Comparison of ENCODE assay signal across 24 cellular contexts in genomic region chr3:128174645-128175590, GRCh38. TPM values are rescaled to one million over a fixed set of nuclear protein-coding genes. Genes with fewer than 3 reads are reported as not detected.
DNase-seq lines count a peak whose midpoint lies in the region; ATAC-seq, FAIRE-seq and TF ChIP-seq lines count a peak whose summit lies in the region.
"Had no signal": no experiment of that assay in that cellular context is flagged by ENCODE, and none has a peak within 500 bp of the region (broad histone marks: within the 10 kb centered on the region; RNA-seq: fewer than 3 reads in every experiment).

No MANE protein-coding gene starts in this region.

- H3K27ac Mint-ChIP-seq in mesothelial cell of epicardium: peak overlapping the region; percentile 84
- H3K27ac Mint-ChIP-seq in natural killer cell: no peak overlapping the region
- H3K27ac Mint-ChIP-seq: dendritic cell treated with granulocyte-macrophage colony-stimulating factor and Interleukin-4, amounts not matched to agents 40 ng/mL and 50 ng/mL, for 4 days had no signal

- H3K4me3 ChIP-seq in H1 (ENCODE audit: extremely low read depth in 1 of 4, insufficient read depth in 2 of 4, low read depth in 3 of 4, low read length in 4 of 4) (no peak overlapping the region), colonic mucosa (no peak overlapping the region)
- H3K4me3 ChIP-seq: esophagus muscularis mucosa, SJCRH30, testis had no signal

- no peak for TF ChIP-seq POLR2A in H1 (IDR thresholded peaks at IDR 0.05; ENCODE audit: control extremely low read depth in 1 of 2, low read depth in 2 of 2, low read length in 2 of 2)

- H2BK5ac ChIP-seq in H1 (ENCODE audit: low read depth, low read length): no peak overlapping the region

- H3K4me1 Mint-ChIP-seq in mesothelial cell of epicardium: peaks cover 66% of the 10 kb centered on the region
- H3K4me1 Mint-ChIP-seq in natural killer cell: peaks cover 26 to 45% of the 10 kb centered on the region in 2 donors

- H3K79me1 ChIP-seq in H1 (ENCODE audit: low read depth, low read length): 0 out of 2 replicates have a peak, but pooled peaks cover 4% of the 10 kb centered on the region

- H3K4me1 ChIP-seq in H1 (replicated peaks in 1 of 4; ENCODE audit: control insufficient read depth in 3 of 4, insufficient read depth in 4 of 4, low read length in 3 of 4) (peaks cover 3 to 16% (median 6%) of the 10 kb centered on the region in 4 experiments; a peak in 6 of 7 replicates), colonic mucosa (no peaks in the 10 kb centered on the region)
- H3K4me1 ChIP-seq: SJCRH30, testis had no signal

- FAIRE-seq in H1 (lab: Jason Lieb, UNC): no peak
- FAIRE-seq: GM18507 had no signal

- H3K18ac ChIP-seq in H1 (ENCODE audit: extremely low read depth, low read length): no peak overlapping the region

- no peaks in the 10 kb centered on the region for H3K79me2 ChIP-seq in H1 (ENCODE audit: control insufficient read depth in 1 of 2, insufficient read depth in 2 of 2, low read length in 2 of 2)

- H3K9me3 Mint-ChIP-seq in mesothelial cell of epicardium (no peaks in the 10 kb centered on the region), natural killer cell (no peaks in the 10 kb centered on the region)
- H3K9me3 Mint-ChIP-seq: dendritic cell treated with granulocyte-macrophage colony-stimulating factor and Interleukin-4, amounts not matched to agents 40 ng/mL and 50 ng/mL, for 4 days had no signal

- H3K9ac ChIP-seq in H1 (replicated peaks in 1 of 4; ENCODE audit: extremely low read depth in 1 of 4, low read depth in 3 of 4, low read length in 3 of 4) (no peak overlapping the region), colonic mucosa (ENCODE audit: low read depth in 2 of 2, low read length in 2 of 2) (no peak overlapping the region)

- peak overlapping the region; percentile 42 for H4K91ac ChIP-seq in H1 (replicated peaks; ENCODE audit: insufficient read length, low read length)

- 60 to 74% methylated on average over 2 to 8 of the region's 9 CpGs for WGBS in H1 (ENCODE audit: extremely low coverage in 1 of 2, insufficient coverage in 1 of 2, insufficient read length in 1 of 2, insufficient replicate concordance in 2 of 2, low coverage in 1 of 2, low lambda C conversion rate in 2 of 2, missing lambda C conversion rate in 1 of 2), 2 experiments

- no peak for TF ChIP-seq CTCF in H1 (IDR thresholded peaks at IDR 0.05; ENCODE audit: control extremely low read depth in 1 of 3, insufficient read depth in 1 of 3, low read depth in 1 of 3, low read length in 3 of 3)
- TF ChIP-seq CTCF in mesothelial cell of epicardium (IDR thresholded peaks at IDR 0.05; ENCODE audit: unreplicated experiment): no peak
- TF ChIP-seq CTCF in natural killer cell (IDR thresholded peaks at IDR 0.05): no peak
- TF ChIP-seq CTCF in colonic mucosa (IDR thresholded peaks at IDR 0.05): no peak

- H3K4me3 Mint-ChIP-seq in mesothelial cell of epicardium (no peak overlapping the region), natural killer cell (no peak overlapping the region)
- H3K4me3 Mint-ChIP-seq: dendritic cell treated with granulocyte-macrophage colony-stimulating factor and Interleukin-4, amounts not matched to agents 40 ng/mL and 50 ng/mL, for 4 days had no signal

- POLR2A ChIA-PET in H1 (lab: Charles Lee; ENCODE audit: partially characterized antibody): interaction anchor here (0.7 kb wide), 1 partner anchor 148 kb away, joined by 3 read pairs; no protein-coding TSS in a partner anchor

- DNase-seq in CD1c-positive myeloid dendritic cell (ENCODE audit: extremely low spot score): peak; percentile 25
- DNase-seq in Kasumi-1 (lab: John Stamatoyannopoulos, UW): peak; percentile 30 to 35
- DNase-seq in H1 (ENCODE audit: low read depth in 1 of 2, low spot score in 2 of 2): no peak
- DNase-seq in mesothelial cell of epicardium (ENCODE audit: low spot score in 2 of 2, unreplicated experiment in 2 of 2): no peak
- no peak for DNase-seq in natural killer cell
- DNase-seq in NCI-H146 treated with DMSO at 0.1 percent for 48 hours (lab: John Stamatoyannopoulos, UW; ENCODE audit: unreplicated experiment): no peak
- DNase-seq in colonic mucosa: no peak
- DNase-seq in activated gamma-delta T cell treated with Interleukin-2 at 50 U/mL for 16 hours: no peak
- DNase-seq: activated CD4-positive, alpha-beta T cell treated with anti-CD3 and anti-CD28 coated beads for 48 hours; activated naive CD4-positive, alpha-beta T cell treated with anti-CD3 and anti-CD28 coated beads, Interleukin-2, amount 50 U/mL, for 16 hours; DMS53; head of caudate nucleus; islet precursor cell; midbrain; NCI-H1092; NCI-H345; occipital lobe; SJCRH30; stimulated activated CD4-positive, alpha-beta T cell treated with anti-CD3 and anti-CD28 coated beads, Interleukin-4, amount 100 ng/mL, for 1 hour; T1000; testis had no signal

- no peak for ATAC-seq in natural killer cell

- H2BK15ac ChIP-seq in H1 (ENCODE audit: low read length): 0 out of 2 replicates have a peak overlapping the region, but pooled peaks have one; percentile 65

- peak overlapping the region; percentile 39 for H3K4ac ChIP-seq in H1 (replicated peaks; ENCODE audit: insufficient read length, low read depth, low read length)

- no peak overlapping the region for H2BK20ac ChIP-seq in H1 (ENCODE audit: low read length)

- no peak overlapping the region for H2AFZ ChIP-seq in H1 (ENCODE audit: low read length)

- TF ChIP-seq RAD21 in H1 (IDR thresholded peaks at IDR 0.05 in 1 of 2, conservative IDR thresholded peaks at IDR 0.05 in 1 of 2; ENCODE audit: low read depth in 2 of 2, low read length in 2 of 2): no peak

- no peaks in the 10 kb centered on the region for H3K36me3 Mint-ChIP-seq in mesothelial cell of epicardium
- no peaks in the 10 kb centered on the region for H3K36me3 Mint-ChIP-seq in natural killer cell

- TF ChIP-seq EP300 in H1 (IDR thresholded peaks at IDR 0.05; ENCODE audit: borderline replicate concordance in 1 of 2, low read depth in 2 of 2, low read length in 2 of 2): no peak

- H3K27me3 Mint-ChIP-seq in mesothelial cell of epicardium (ENCODE audit: low read depth): no peaks in the 10 kb centered on the region
- H3K27me3 Mint-ChIP-seq in natural killer cell (ENCODE audit: low read depth in 2 of 2): no peaks in the 10 kb centered on the region
- H3K27me3 Mint-ChIP-seq: dendritic cell treated with granulocyte-macrophage colony-stimulating factor and Interleukin-4, amounts not matched to agents 40 ng/mL and 50 ng/mL, for 4 days had no signal

- no peaks in the 10 kb centered on the region; the same call in 1 of the 2 replicates for H3K23me2 ChIP-seq in H1 (ENCODE audit: low read depth, low read length)

- no peak overlapping the region for H3K4me2 ChIP-seq in H1 (ENCODE audit: insufficient read depth in 1 of 2, low read depth in 2 of 2, low read length in 2 of 2)

- H4K8ac ChIP-seq in H1 (ENCODE audit: extremely low read depth, insufficient read depth, low read length): peak overlapping the region; percentile 31; the same call in 1 of the 2 replicates

- intact Hi-C loops in natural killer cell (cut with micrococcal nuclease) (no loop called here), colonic mucosa (cut with DNase I) (no loop called here)

- H2BK12ac ChIP-seq in H1 (ENCODE audit: low read depth, low read length): 0 out of 2 replicates have a peak overlapping the region, but pooled peaks have one; percentile 13

- no peaks in the 10 kb centered on the region for H3K27me3 ChIP-seq in H1 (replicated peaks in 1 of 4; ENCODE audit: control insufficient read depth in 3 of 4, extremely low read depth in 1 of 4, insufficient read depth in 3 of 4, low read length in 3 of 4)
- no peaks in the 10 kb centered on the region for H3K27me3 ChIP-seq in colonic mucosa
- H3K27me3 ChIP-seq: esophagus muscularis mucosa, SJCRH30, testis had no signal

- H3K56ac ChIP-seq in H1 (replicated peaks; ENCODE audit: insufficient read length, low read depth, low read length): no peak overlapping the region

- no peak overlapping the region for H3K14ac ChIP-seq in H1 (ENCODE audit: insufficient read length)

- no peaks in the 10 kb centered on the region for H3K9me3 ChIP-seq in H1 (ENCODE audit: insufficient read depth in 2 of 2, low read depth in 1 of 2, low read length in 1 of 2)
- H3K9me3 ChIP-seq in colonic mucosa: no peaks in the 10 kb centered on the region
- H3K9me3 ChIP-seq: esophagus muscularis mucosa, SJCRH30, testis had no signal

- H2AK5ac ChIP-seq in H1 (ENCODE audit: low read depth, low read length): no peak overlapping the region

- no peaks in the 10 kb centered on the region for H3K36me3 ChIP-seq in H1 (ENCODE audit: control insufficient read depth in 2 of 4, insufficient read depth in 4 of 4, low read length in 3 of 4)
- H3K36me3 ChIP-seq in colonic mucosa: no peaks in the 10 kb centered on the region
- H3K36me3 ChIP-seq: esophagus muscularis mucosa, SJCRH30 had no signal

- no peak overlapping the region for H2BK120ac ChIP-seq in H1 (replicated peaks; ENCODE audit: low read depth, low read length)

- no peak overlapping the region for H3K27ac ChIP-seq in H1 (ENCODE audit: low read depth, low read length)
- no peak overlapping the region for H3K27ac ChIP-seq in colonic mucosa
- H3K27ac ChIP-seq: esophagus muscularis mucosa, SJCRH30, testis had no signal

- H4K20me1 ChIP-seq in H1 (replicated peaks in 1 of 2; ENCODE audit: control insufficient read depth in 1 of 2, insufficient read depth in 2 of 2, low read length in 2 of 2): no peaks in the 10 kb centered on the region

- no peak overlapping the region for H3K23ac ChIP-seq in H1 (ENCODE audit: insufficient read length)

- CTCF ChIA-PET in H1 (lab: Charles Lee; ENCODE audit: partially characterized antibody): interaction anchor here (0.9 to 2.5 kb wide), 7 partner anchors 22 to 255 kb away, joined by 3 to 11 read pairs (median 4); no protein-coding TSS in a partner anchor

- H4K5ac ChIP-seq in H1 (ENCODE audit: insufficient read length, low read depth, low read length): no peak overlapping the region

RNA-seq across cellular contexts. Expression of gene EEFSEC, which starts 21.6 kb away (rescaled TPM):
- 13.1 and 13.8 TPM in 2 replicates for total RNA-seq in H1 (2021; fragmentation: NEBNext Ultra II Directional; extraction: Animal tissue kit (Norgen Biotek cat#: 25700))
- polyA plus RNA-seq in H1 (2011; rRNA removed): 19.8 and 27.6 TPM in 2 replicates
- polyA plus RNA-seq in H1 (2011; cell fraction: cytosol; rRNA removed): 16.2 TPM
- 17.5 TPM for polyA plus RNA-seq in H1 (2011; cell fraction: nucleus; rRNA removed)
- 7.3 to 14.1 TPM (median 12.1 TPM) in 4 replicates for polyA plus RNA-seq in H1 (2012, experiment 1 of 2)
- 15.7 TPM for polyA plus RNA-seq in H1 (2012, experiment 2 of 2)
- polyA plus RNA-seq in H1 (2013, experiment 1 of 2): 8.8 TPM
- 9.1 TPM for polyA plus RNA-seq in H1 (2013, experiment 2 of 2)
- 11.9 and 12.1 TPM in 2 replicates for polyA minus RNA-seq in H1 (2011; rRNA and poly(A)+ RNA removed)
- 11.4 TPM for polyA minus RNA-seq in H1 (2011; cell fraction: cytosol; rRNA and poly(A)+ RNA removed)
- polyA minus RNA-seq in H1 (2011; cell fraction: nucleus; rRNA and poly(A)+ RNA removed): 22.0 TPM
- total RNA-seq in mesothelial cell of epicardium (17.2 to 19.4 TPM (median 18.6 TPM) in 3 replicates), natural killer cell (10 to 100 TPM; 16.7 to 18.9 (median 17.6) TPM), colonic mucosa (10 to 100 TPM in 1 of 2 donors, 1 to 10 TPM in 1; 8.6 to 16.6 TPM)

RNA-seq across cellular contexts. Expression of gene RUVBL1, which starts 51.3 kb away (rescaled TPM):
- 131 and 135 TPM in 2 replicates for total RNA-seq in H1 (2021; fragmentation: NEBNext Ultra II Directional; extraction: Animal tissue kit (Norgen Biotek cat#: 25700))
- polyA plus RNA-seq in H1 (2011; rRNA removed): 112 and 113 TPM in 2 replicates
- 155 TPM for polyA plus RNA-seq in H1 (2011; cell fraction: cytosol; rRNA removed)
- polyA plus RNA-seq in H1 (2011; cell fraction: nucleus; rRNA removed): 102 TPM
- polyA plus RNA-seq in H1 (2012, experiment 1 of 2): 147 to 169 TPM (median 163 TPM) in 4 replicates
- polyA plus RNA-seq in H1 (2012, experiment 2 of 2): 94.8 TPM
- 76.0 TPM for polyA plus RNA-seq in H1 (2013, experiment 1 of 2)
- polyA plus RNA-seq in H1 (2013, experiment 2 of 2): 74.4 TPM
- 78.8 and 104 TPM in 2 replicates for polyA minus RNA-seq in H1 (2011; rRNA and poly(A)+ RNA removed)
- 81.2 TPM for polyA minus RNA-seq in H1 (2011; cell fraction: cytosol; rRNA and poly(A)+ RNA removed)
- polyA minus RNA-seq in H1 (2011; cell fraction: nucleus; rRNA and poly(A)+ RNA removed): 68.8 TPM
- total RNA-seq in mesothelial cell of epicardium (37.8 to 40.6 TPM (median 38.6 TPM) in 3 replicates), natural killer cell (10 to 100 TPM; 11.9 to 18.5 (median 14.1) TPM), colonic mucosa (10 to 100 TPM; 16.1 to 48.2 TPM)

Comparison
In these comparisons a context has a peak if more than half of its experiments do, and no peak if none do; other contexts are left out.
1. DNase-seq: peak in CD1c-positive myeloid dendritic cell (single experiment) and Kasumi-1 (2 of 2); none in H1 (0 of 2), mesothelial cell of epicardium (0 of 2), natural killer cell (single experiment), NCI-H146 treated with DMSO at 0.1 percent for 48 hours (single experiment), colonic mucosa (single experiment) and activated gamma-delta T cell treated with Interleukin-2 at 50 U/mL for 16 hours (single experiment).